ENCODE assay signal across 18 cellular contexts in genomic region chr20:59463541-59463940, GRCh38.
"Had no signal": no experiment of that assay in that cellular context is flagged by ENCODE, and none has a peak within 500 bp of the region (broad histone marks: within the 10 kb centered on the region; RNA-seq: fewer than 3 reads in every experiment).

No MANE protein-coding gene starts in this region.

- H3K4me1 ChIP-seq: esophagus squamous epithelium, neural progenitor cell, prostate gland, right atrium auricular region, tibial nerve, upper lobe of left lung had no signal

- H3K27ac ChIP-seq: coronary artery, esophagus squamous epithelium, neural progenitor cell, prostate gland, right atrium auricular region, testis, tibial nerve, upper lobe of left lung had no signal

- H3K4me2 ChIP-seq: neural progenitor cell had no signal

- H3K9ac ChIP-seq: neural progenitor cell had no signal

- H3K27me3 ChIP-seq: neural progenitor cell, right atrium auricular region, testis, upper lobe of left lung had no signal

- H2AFZ ChIP-seq: neural progenitor cell had no signal

- H3K9me3 ChIP-seq: esophagus squamous epithelium, prostate gland, testis, upper lobe of left lung had no signal

- H3K4me3 ChIP-seq: coronary artery, esophagus squamous epithelium, lung, neural progenitor cell, prostate gland, right atrium auricular region, testis, tibial nerve, upper lobe of left lung had no signal

- H3K36me3 ChIP-seq: esophagus squamous epithelium, neural progenitor cell, prostate gland, right atrium auricular region, tibial nerve, upper lobe of left lung had no signal

- DNase-seq: effector memory CD8-positive, alpha-beta T cell; erythroblast; esophagus squamous epithelium; foreskin melanocyte; glutamatergic neuron; naive thymus-derived CD4-positive, alpha-beta T cell; nucleus accumbens; stimulated activated CD4-positive, alpha-beta T cell treated with anti-CD3 and anti-CD28 coated beads, Interleukin-4, amount 100 ng/mL, for 4 hours; stimulated activated naive CD8-positive, alpha-beta T cell treated with anti-CD3 and anti-CD28 coated beads, Interleukin-15, Interleukin-2, amounts not matched to agents 100 U/mL and 50 U/mL, for 24 hours; substantia nigra; testis; upper lobe of left lung had no signal
